In the genomic region with DNA sequence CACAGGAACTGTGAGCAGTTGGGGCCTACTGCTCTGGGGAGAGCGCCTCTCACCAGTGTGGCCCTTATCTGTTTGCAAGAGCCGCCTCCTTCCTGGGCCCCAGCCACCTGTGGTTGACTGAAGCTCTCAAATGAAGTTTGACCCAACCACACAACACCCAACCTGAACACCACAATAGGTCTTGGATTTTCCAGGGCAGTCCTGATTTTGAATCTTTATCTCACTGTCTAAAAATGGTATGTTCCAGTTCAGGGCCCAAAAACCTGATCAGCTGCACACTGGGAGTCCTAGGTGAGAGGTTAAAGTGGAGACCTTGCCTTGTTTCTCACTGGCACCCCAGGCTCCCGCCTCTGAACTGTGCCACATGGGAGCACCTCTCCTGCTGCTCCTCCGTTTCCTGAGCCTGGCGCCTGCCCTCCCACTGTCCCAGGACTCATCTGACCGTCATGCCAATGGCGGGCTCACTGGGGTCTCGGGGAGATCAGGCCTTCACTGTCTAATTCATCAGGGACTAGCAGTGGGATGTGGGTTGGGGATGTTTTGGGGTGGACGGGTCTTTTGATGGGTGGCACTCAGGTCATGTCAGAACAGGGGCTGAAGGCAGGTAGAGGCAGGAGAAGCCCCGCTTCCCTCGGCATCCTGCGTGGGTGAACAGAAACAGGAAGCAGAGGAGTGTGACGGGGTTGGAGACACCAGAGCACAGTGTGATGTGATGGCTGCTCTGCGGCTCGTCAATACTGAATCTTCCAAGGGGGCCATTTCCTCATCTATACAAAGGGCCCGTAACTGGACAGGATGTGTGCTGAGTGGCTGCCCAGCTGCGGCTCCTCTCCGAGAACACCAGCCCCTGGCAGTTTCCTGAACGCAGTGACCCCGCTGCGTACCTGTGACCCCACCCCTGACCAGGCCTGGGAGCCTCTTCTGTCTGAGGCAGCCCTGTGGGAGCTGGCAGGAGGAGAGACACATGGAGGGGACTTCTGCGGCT, we compare ENCODE assay signal across 8 cellular contexts. TPM values are rescaled to one million over a fixed set of nuclear protein-coding genes. Genes with fewer than 3 reads are reported as not detected.
A peak's percentile ranks its signal among the peaks of the same experiment; 100 is the strongest.
DNase-seq lines count a peak whose midpoint lies in the region; ATAC-seq and TF ChIP-seq lines count a peak whose summit lies in the region.

No MANE protein-coding gene starts in this region.

- no peak overlapping the region for H3K9ac ChIP-seq in mesendoderm (ENCODE audit: low read length)

- peak; percentile 77 for ATAC-seq in GM21619 (IDR thresholded peaks at IDR 0.05; ENCODE audit: unreplicated experiment)
- peak; percentile 89 for ATAC-seq in activated naive CD8-positive, alpha-beta T cell treated with anti-CD3 and anti-CD28 coated beads, Interleukin-2, amount 50 U/mL, for 24 hours

- H3K9me3 ChIP-seq in Peyer's patch (no peaks in the 10 kb centered on the region), ascending aorta (no peaks in the 10 kb centered on the region)

- H3K27me3 Mint-ChIP-seq in activated naive CD8-positive, alpha-beta T cell treated with anti-CD3 and anti-CD28 coated beads, Interleukin-2, amount 50 U/mL, for 24 hours, result no peaks in the 10 kb centered on the region

- H4K5ac ChIP-seq in mesendoderm (ENCODE audit: low read length), result no peak overlapping the region

- no peaks in the 10 kb centered on the region for H3K36me3 Mint-ChIP-seq in activated naive CD8-positive, alpha-beta T cell treated with anti-CD3 and anti-CD28 coated beads, Interleukin-2, amount 50 U/mL, for 24 hours (ENCODE audit: low read depth)

- DNase-seq in Peyer's patch (peak in 2 of 3 donors; percentile 75 to 89), mesendoderm (no peak), SK-N-DZ (ENCODE audit: low spot score) (no peak), NCI-H1105 treated with DMSO at 0.1 percent for 48 hours (lab: John Stamatoyannopoulos, UW) (no peak), ascending aorta (ENCODE audit: low spot score in 2 of 2) (no peak)
- DNase-seq in activated naive CD8-positive, alpha-beta T cell treated with anti-CD3 and anti-CD28 coated beads, Interleukin-2, amount 50 U/mL, for 24 hours, result peak; percentile 75
- DNase-seq in stimulated activated CD8-positive, alpha-beta memory T cell treated with anti-CD3 and anti-CD28 coated beads, Interleukin-12 subunit alpha, Interleukin-12 subunit beta, amount 100 ng/mL, for 4 hours (ENCODE audit: low read depth), result peak; percentile 26

- no peak overlapping the region for H3K23ac ChIP-seq in mesendoderm (ENCODE audit: low read length)

- intact Hi-C loops in ascending aorta (cut with DNase I), result no loop called here

- H4K8ac ChIP-seq in mesendoderm (ENCODE audit: low read depth, low read length), result no peak overlapping the region

- no peak overlapping the region for H2AK5ac ChIP-seq in mesendoderm (ENCODE audit: low read length)

- H3K4me1 Mint-ChIP-seq in activated naive CD8-positive, alpha-beta T cell treated with anti-CD3 and anti-CD28 coated beads, Interleukin-2, amount 50 U/mL, for 24 hours, result peaks cover 33% of the 10 kb centered on the region

- no peak overlapping the region for H3K4ac ChIP-seq in mesendoderm (ENCODE audit: low read depth, low read length)

- no peaks in the 10 kb centered on the region for H3K79me2 ChIP-seq in mesendoderm (ENCODE audit: control insufficient read depth, insufficient read depth, low read length)

- no peak overlapping the region for H2BK15ac ChIP-seq in mesendoderm (replicated peaks; ENCODE audit: low read depth)

- H3K36me3 ChIP-seq in Peyer's patch, result no peaks in the 10 kb centered on the region
- no peaks in the 10 kb centered on the region for H3K36me3 ChIP-seq in mesendoderm (ENCODE audit: control insufficient read depth, insufficient read depth, low read length)
- no peaks in the 10 kb centered on the region for H3K36me3 ChIP-seq in ascending aorta

- no peaks in the 10 kb centered on the region for H3K27me3 ChIP-seq in Peyer's patch
- no peaks in the 10 kb centered on the region for H3K27me3 ChIP-seq in mesendoderm (ENCODE audit: insufficient read depth, low read length, poor library complexity)
- H3K27me3 ChIP-seq in ascending aorta, result no peaks in the 10 kb centered on the region

- peak overlapping the region; percentile 35 for H3K4me3 Mint-ChIP-seq in activated naive CD8-positive, alpha-beta T cell treated with anti-CD3 and anti-CD28 coated beads, Interleukin-2, amount 50 U/mL, for 24 hours

- no CpG with 5 or more reads among the region's 22 CpGs for WGBS in mesendoderm (ENCODE audit: extremely low coverage, insufficient coverage, low lambda C conversion rate)

- H3K18ac ChIP-seq in mesendoderm (ENCODE audit: low read length), result no peak overlapping the region

- TF ChIP-seq CTCF in Peyer's patch (IDR thresholded peaks at IDR 0.05), result no peak
- no peak for TF ChIP-seq CTCF in ascending aorta (IDR thresholded peaks at IDR 0.05)

- no peaks in the 10 kb centered on the region for H3K79me1 ChIP-seq in mesendoderm (ENCODE audit: low read length)

- H3K56ac ChIP-seq in mesendoderm (ENCODE audit: low read length), result no peak overlapping the region

- H3K4me1 ChIP-seq in Peyer's patch (peaks cover 0 to 13% (median 5%) of the 10 kb centered on the region in 4 donors), mesendoderm (ENCODE audit: control insufficient read depth, low read depth, low read length) (no peaks in the 10 kb centered on the region), ascending aorta (no peaks in the 10 kb centered on the region)

- TF ChIP-seq POLR2A in Peyer's patch (IDR thresholded peaks at IDR 0.05), result no peak

- peak overlapping the region; percentile 80 for H3K27ac Mint-ChIP-seq in activated naive CD8-positive, alpha-beta T cell treated with anti-CD3 and anti-CD28 coated beads, Interleukin-2, amount 50 U/mL, for 24 hours

- no peak overlapping the region for H2BK5ac ChIP-seq in mesendoderm (ENCODE audit: low read length)

- no peaks in the 10 kb centered on the region for H3K9me3 Mint-ChIP-seq in activated naive CD8-positive, alpha-beta T cell treated with anti-CD3 and anti-CD28 coated beads, Interleukin-2, amount 50 U/mL, for 24 hours

- H3K4me2 ChIP-seq in mesendoderm (ENCODE audit: low read length), result no peak overlapping the region

- H3K4me3 ChIP-seq in Peyer's patch, result no peak overlapping the region
- H3K4me3 ChIP-seq in mesendoderm (ENCODE audit: low read length), result no peak overlapping the region
- H3K4me3 ChIP-seq in ascending aorta, result no peak overlapping the region

- H3K27ac ChIP-seq in Peyer's patch, result peak overlapping the region; percentile 13 to 65 (median 37)
- H3K27ac ChIP-seq in mesendoderm (ENCODE audit: low read depth, low read length), result no peak overlapping the region
- H3K27ac ChIP-seq in ascending aorta, result no peak overlapping the region

- H2BK120ac ChIP-seq in mesendoderm (ENCODE audit: low read depth, low read length), result no peak overlapping the region

RNA-seq across cellular contexts. Expression of gene ITPKB, which starts 59.6 kb away (rescaled TPM):
- total RNA-seq in Peyer's patch (10 to 100 TPM in 3 of 4 donors, 1 to 10 TPM in 1; 9.5 to 36.3 (median 23.0) TPM), ascending aorta (27.5 TPM)
- polyA plus RNA-seq in mesendoderm (2013, experiment 1 of 2), result 4.7 TPM
- polyA plus RNA-seq in mesendoderm (2013, experiment 2 of 2), result 4.9 TPM
- polyA plus RNA-seq in SK-N-DZ (2014; cell fraction: cytosol; rRNA removed), result not detected in 2 replicates
- not detected in 2 replicates for polyA plus RNA-seq in SK-N-DZ (2014; cell fraction: nucleus; rRNA removed)

Comparison
In these comparisons a context has a peak if more than half of its experiments do, and no peak if none do; other contexts are left out.
1. DNase-seq: peak in Peyer's patch (2 of 3), activated naive CD8-positive, alpha-beta T cell treated with anti-CD3 and anti-CD28 coated beads, Interleukin-2, amount 50 U/mL, for 24 hours (single experiment) and stimulated activated CD8-positive, alpha-beta memory T cell treated with anti-CD3 and anti-CD28 coated beads, Interleukin-12 subunit alpha, Interleukin-12 subunit beta, amount 100 ng/mL, for 4 hours (single experiment); none in mesendoderm (single experiment), SK-N-DZ (single experiment), NCI-H1105 treated with DMSO at 0.1 percent for 48 hours (single experiment) and ascending aorta (0 of 2).
2. H3K27ac ChIP-seq: peak in Peyer's patch (4 of 4); none in mesendoderm (single experiment) and ascending aorta (0 of 2).